9 cellular contexts compared by ENCODE assay signal in the genomic region with DNA sequence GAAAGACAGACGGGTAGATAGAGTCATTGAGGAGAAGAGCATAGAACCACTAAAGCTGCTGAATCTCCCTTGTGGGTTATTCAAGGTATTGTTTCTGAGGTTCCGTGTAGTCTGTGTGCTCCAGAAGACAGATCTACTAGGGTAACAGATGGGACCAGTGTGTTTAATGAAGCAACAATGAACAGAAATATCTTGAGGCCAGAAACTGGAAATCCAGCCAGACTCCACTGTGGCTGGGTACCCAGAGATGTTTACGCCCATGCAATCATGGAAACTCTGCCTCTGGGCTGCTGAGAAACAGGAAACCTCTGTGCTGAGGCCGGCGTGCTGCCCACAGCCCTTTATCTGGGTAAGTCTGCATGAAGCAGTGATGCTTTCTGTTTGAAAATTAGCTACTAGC. TPM values are rescaled to one million over a fixed set of nuclear protein-coding genes. Genes with fewer than 3 reads are reported as not detected.
DNase-seq lines count a peak whose midpoint lies in the region; ATAC-seq, FAIRE-seq and TF ChIP-seq lines count a peak whose summit lies in the region.
"Had no signal": no experiment of that assay in that cellular context is flagged by ENCODE, and none has a peak within 500 bp of the region (broad histone marks: within the 10 kb centered on the region; RNA-seq: fewer than 3 reads in every experiment).

No MANE protein-coding gene starts in this region.

- DNase-seq in CD8-positive, alpha-beta memory T cell, result peak; percentile 17 to 73 (median 36)
- DNase-seq in UCSD-AML1 (lab: John Stamatoyannopoulos, UW; ENCODE audit: unreplicated experiment) (peak; percentile 73), GM12878 (ENCODE audit: low read depth, low spot score) (no peak), sigmoid colon (peak; percentile 71), esophagus squamous epithelium (lab: John Stamatoyannopoulos, UW) (no peak), kidney glomerular epithelial cell (lab: John Stamatoyannopoulos, UW) (no peak), NCI-H1048 (lab: John Stamatoyannopoulos, UW) (no peak)

- H2AFZ ChIP-seq in GM12878 (ENCODE audit: control insufficient read depth, low read depth, low read length), result no peak overlapping the region

- no peaks in the 10 kb centered on the region for H3K9me3 ChIP-seq in CD8-positive, alpha-beta memory T cell (ENCODE audit: low read length)
- H3K9me3 ChIP-seq in GM12878 (replicated peaks; ENCODE audit: control insufficient read depth, insufficient read depth, low read length), result no peaks in the 10 kb centered on the region
- no peaks in the 10 kb centered on the region for H3K9me3 ChIP-seq in sigmoid colon
- no peaks in the 10 kb centered on the region for H3K9me3 ChIP-seq in esophagus squamous epithelium

- no peak for TF ChIP-seq RAD21 in GM12878 (IDR thresholded peaks at IDR 0.05; ENCODE audit: insufficient read depth, low read depth, low read length)

- H3K4me3 ChIP-seq in CD8-positive, alpha-beta memory T cell (ENCODE audit: low read length), result peak overlapping the region; percentile 43
- H3K4me3 ChIP-seq in GM12878, result no peak overlapping the region
- no peak overlapping the region for H3K4me3 ChIP-seq in sigmoid colon
- no peak overlapping the region for H3K4me3 ChIP-seq in esophagus squamous epithelium

- H3K79me2 ChIP-seq in GM12878 (ENCODE audit: control insufficient read depth, insufficient read depth, low read length), result no peaks in the 10 kb centered on the region

- RAD21 ChIA-PET in GM12878 (lab: Charles Lee; ENCODE audit: unreplicated experiment), result interaction anchor here (2.3 kb wide), 1 partner anchor 38 kb away, joined by 7 read pairs; no protein-coding TSS in a partner anchor

- SMC1A ChIA-PET in GM12878 (lab: Charles Lee; ENCODE audit: uncharacterized antibody, unreplicated experiment), result interaction anchor here (1.3 kb wide), 1 partner anchor 18 kb away, joined by 3 read pairs; no protein-coding TSS in a partner anchor

- no TSS peak for BruUV-seq in GM12878 (replicated peaks; lab: Mats Ljungman, UMichigan)

- no peak overlapping the region for H3K4me2 ChIP-seq in GM12878 (ENCODE audit: control insufficient read depth, insufficient read depth)

- CTCF ChIA-PET in CD8-positive, alpha-beta memory T cell (lab: Charles Lee), result interaction anchor here (1.3 to 3.5 kb wide), 5 partner anchors 9 to 259 kb away, joined by 4 to 15 read pairs (median 7); partner anchors contain the start of genes DLST and PROX2
- CTCF ChIA-PET in GM12878 (lab: Yijun Ruan, JAX), result interaction anchor here (1.0 to 20.7 kb wide), 6 partner anchors 9 to 259 kb away, joined by 3 to 289 read pairs (median 8); no protein-coding TSS in a partner anchor

- no peaks in the 10 kb centered on the region for H3K36me3 ChIP-seq in CD8-positive, alpha-beta memory T cell (ENCODE audit: insufficient read depth, low read length)
- H3K36me3 ChIP-seq in GM12878 (ENCODE audit: control insufficient read depth in 2 of 2, insufficient read depth in 2 of 2, low read length in 1 of 2) (no peaks in the 10 kb centered on the region), sigmoid colon (no peaks in the 10 kb centered on the region), esophagus squamous epithelium (no peaks in the 10 kb centered on the region)

- no peak for TF ChIP-seq CTCF in GM12878 (IDR thresholded peaks at IDR 0.05 in 2 of 3, conservative IDR thresholded peaks at IDR 0.05 in 1 of 3; ENCODE audit: control insufficient read depth in 2 of 3, extremely low read depth in 1 of 3, insufficient read depth in 1 of 3, low read depth in 3 of 3, low read length in 3 of 3)
- TF ChIP-seq CTCF in sigmoid colon (IDR thresholded peaks at IDR 0.05), result no peak
- TF ChIP-seq CTCF in esophagus squamous epithelium (IDR thresholded peaks at IDR 0.05), result no peak

- WGBS in GM12878 (ENCODE audit: insufficient coverage, insufficient replicate concordance, low lambda C conversion rate, missing lambda C conversion rate), result under 1% methylated on average over 5 of the region's 5 CpGs
- WGBS in sigmoid colon, 2 donors, result 35 to 60% methylated on average over 5 of the region's 5 CpGs
- 30 to 36% methylated on average over 4 to 5 of the region's 5 CpGs for WGBS in esophagus squamous epithelium, 2 donors

- in situ Hi-C loops in GM12878 (cut with MboI), result no loop called here

- no peak overlapping the region for H3K27ac ChIP-seq in CD8-positive, alpha-beta memory T cell (ENCODE audit: low read depth, low read length)
- no peak overlapping the region for H3K27ac ChIP-seq in GM12878 (ENCODE audit: control insufficient read depth, insufficient read depth)
- peak overlapping the region in 1 of 4 donors; percentile 23 for H3K27ac ChIP-seq in sigmoid colon
- peak overlapping the region in 2 of 4 donors; percentile 5 to 15 for H3K27ac ChIP-seq in esophagus squamous epithelium

- H3K27ac Mint-ChIP-seq in CD8-positive, alpha-beta memory T cell, result peak overlapping the region; percentile 47 to 92 (median 64)

- POLR2A ChIA-PET in CD8-positive, alpha-beta memory T cell (lab: Charles Lee), result interaction anchor here (0.5 to 2.7 kb wide), 3 partner anchors 12 to 32 kb away, joined by 3 to 14 read pairs (median 4); partner anchors contain the start of gene DLST
- POLR2A ChIA-PET in GM12878 (lab: Charles Lee), result no interaction called here

- no peaks in the 10 kb centered on the region for H3K27me3 Mint-ChIP-seq in CD8-positive, alpha-beta memory T cell

- H3K4me1 Mint-ChIP-seq in CD8-positive, alpha-beta memory T cell, result peaks cover 22 to 27% (median 24%) of the 10 kb centered on the region in 3 donors

- no peak overlapping the region for H3K9ac ChIP-seq in GM12878 (ENCODE audit: control insufficient read depth, insufficient read depth, low read length)

- H3K27me3 ChIP-seq in CD8-positive, alpha-beta memory T cell (ENCODE audit: insufficient read depth, low read length, poor library complexity, severe bottlenecking), result no peaks in the 10 kb centered on the region
- H3K27me3 ChIP-seq in GM12878 (replicated peaks in 1 of 2; ENCODE audit: control insufficient read depth in 2 of 2, insufficient read depth in 2 of 2, low read length in 1 of 2) (no peaks in the 10 kb centered on the region; a peak in 1 of 4 replicates), sigmoid colon (no peaks in the 10 kb centered on the region), esophagus squamous epithelium (no peaks in the 10 kb centered on the region)

- ATAC-seq in GM12878, result peak; percentile 32; the same call in 1 of the 3 replicates
- ATAC-seq in GM21786 (IDR thresholded peaks at IDR 0.05; ENCODE audit: unreplicated experiment), result no peak

- intact Hi-C loops in GM12878 (cut with micrococcal nuclease; ENCODE audit: unreplicated experiment) (loop anchor here (10.0 kb wide), 1 partner anchor 427 kb away; no protein-coding TSS in a partner anchor), sigmoid colon (cut with DNase I) (no loop called here), esophagus squamous epithelium (cut with DNase I) (no loop called here)

- H3K36me3 Mint-ChIP-seq in CD8-positive, alpha-beta memory T cell, result no peaks in the 10 kb centered on the region

- no peaks in the 10 kb centered on the region for H3K9me3 Mint-ChIP-seq in CD8-positive, alpha-beta memory T cell

- TF ChIP-seq EP300 in GM12878 (IDR thresholded peaks at IDR 0.05; ENCODE audit: borderline replicate concordance in 1 of 2, control insufficient read depth in 1 of 2, low read depth in 2 of 2, low read length in 2 of 2) (no peak), sigmoid colon (IDR thresholded peaks at IDR 0.05) (no peak)

- TF ChIP-seq POLR2A in GM12878 (IDR thresholded peaks at IDR 0.05; ENCODE audit: low read depth, low read length) (no peak), sigmoid colon (IDR thresholded peaks at IDR 0.05) (no peak), esophagus squamous epithelium (IDR thresholded peaks at IDR 0.05) (no peak)

- peaks cover 15% of the 10 kb centered on the region for H3K4me1 ChIP-seq in CD8-positive, alpha-beta memory T cell (ENCODE audit: insufficient read depth, low read length)
- H3K4me1 ChIP-seq in GM12878 (ENCODE audit: control insufficient read depth, insufficient read depth, low read length) (no peaks in the 10 kb centered on the region), sigmoid colon (no peaks in the 10 kb centered on the region), esophagus squamous epithelium (no peaks in the 10 kb centered on the region)

- H3K4me3 Mint-ChIP-seq in CD8-positive, alpha-beta memory T cell, result peak overlapping the region in 6 of 7 donors; percentile 0 to 73 (median 57)

- no peaks in the 10 kb centered on the region for H4K20me1 ChIP-seq in GM12878 (ENCODE audit: control insufficient read depth, insufficient read depth)

- peak; percentile 18 for FAIRE-seq in GM12878 (lab: Jason Lieb, UNC)

RNA-seq across cellular contexts. Expression of gene PROX2, which starts 8.3 kb away (rescaled TPM):
- total RNA-seq in CD8-positive, alpha-beta memory T cell, result under 1 TPM; 0.24 to 0.33 TPM
- polyA plus RNA-seq in CD8-positive, alpha-beta memory T cell, result not detected
- total RNA-seq in GM12878 (2013; cell fraction: nucleolus; rRNA removed), result not detected in 2 replicates
- total RNA-seq in GM12878 (2014; rRNA removed), result 0.16 and 0.23 TPM in 2 replicates
- total RNA-seq in GM12878 (2014; rRNA removed; fragmentation: Illumina TruSeq; extraction: Trizol), result 0.27 and 0.37 TPM in 2 replicates
- total RNA-seq in GM12878 (2021), result 0.11 and 0.33 TPM in 2 replicates
- polyA plus RNA-seq in GM12878 (2011; ENCODE audit: low read depth), result 0.29 TPM
- polyA plus RNA-seq in GM12878 (2011; rRNA removed), result 0.03 and 0.11 TPM in 2 replicates
- polyA plus RNA-seq in GM12878 (2011; cell fraction: cytosol; rRNA removed), result not detected in 2 replicates
- 0.03 TPM in 1 of 2 replicates, not detected in the other for polyA plus RNA-seq in GM12878 (2011; cell fraction: nucleus; rRNA removed)
- 0.38 and 0.50 TPM in 2 replicates for polyA plus RNA-seq in GM12878 (2012)
- 0.16 TPM in 1 of 2 replicates, not detected in the other for polyA plus RNA-seq in GM12878 (2014; fragmentation: Illumina TruSeq; extraction: Trizol)
- under 1 TPM; 0.04 to 0.05 TPM for polyA plus RNA-seq in GM12878 (2014; fragmentation: Nextera tagmentation; extraction: Ambion mirVana)
- polyA plus RNA-seq in GM12878 (2014; rRNA removed), result 0.08 and 0.12 TPM in 2 replicates
- under 1 TPM; 0.28 to 0.42 TPM for polyA plus RNA-seq in GM12878 (2016; fragmentation: Nextera tagmentation; extraction: Ambion mirVana)
- not detected in 2 replicates for polyA minus RNA-seq in GM12878 (2011; rRNA and poly(A)+ RNA removed)
- not detected in 2 replicates for polyA minus RNA-seq in GM12878 (2011; cell fraction: cytosol; rRNA and poly(A)+ RNA removed)
- not detected in 2 replicates for polyA minus RNA-seq in GM12878 (2011; cell fraction: nucleus; rRNA and poly(A)+ RNA removed)
- total RNA-seq in sigmoid colon, result under 1 TPM in 1 of 4 donors, not detected in 3; 0.16 TPM
- polyA plus RNA-seq in sigmoid colon, result under 1 TPM in 1 of 3 donors, not detected in 2; 0.01 TPM
- not detected for total RNA-seq in esophagus squamous epithelium
- polyA plus RNA-seq: esophagus had no signal

RNA-seq across cellular contexts. Expression of gene DLST, which starts 14.0 kb away (rescaled TPM):
- total RNA-seq in CD8-positive, alpha-beta memory T cell, result 100 to 1,000 TPM; 160 to 161 TPM
- polyA plus RNA-seq in CD8-positive, alpha-beta memory T cell, result 8.8 TPM
- 115 and 132 TPM in 2 replicates for total RNA-seq in GM12878 (2013; cell fraction: nucleolus; rRNA removed)
- total RNA-seq in GM12878 (2014; rRNA removed) (64.7 and 67.0 TPM in 2 replicates), GM12878 (2014; rRNA removed; fragmentation: Illumina TruSeq; extraction: Trizol) (68.3 and 72.9 TPM in 2 replicates), GM12878 (2021) (118 and 126 TPM in 2 replicates), sigmoid colon (100 to 1,000 TPM in 1 of 4 donors, 10 to 100 TPM in 3; 68.6 to 114 (median 71.8) TPM), esophagus squamous epithelium (10 to 100 TPM; 54.9 to 87.0 (median 69.0) TPM)
- polyA plus RNA-seq in GM12878 (2011; ENCODE audit: low read depth), result 49.5 TPM
- polyA plus RNA-seq in GM12878 (2011; rRNA removed) (127 and 141 TPM in 2 replicates), GM12878 (2014; fragmentation: Illumina TruSeq; extraction: Trizol) (116 and 119 TPM in 2 replicates), GM12878 (2014; fragmentation: Nextera tagmentation; extraction: Ambion mirVana) (10 to 100 TPM in 1 of 2 experiments, 1 to 10 TPM in 1; 2.9 to 12.2 TPM), GM12878 (2014; rRNA removed) (113 and 116 TPM in 2 replicates), GM12878 (2016; fragmentation: Nextera tagmentation; extraction: Ambion mirVana) (10 to 100 TPM; 10.8 to 14.9 TPM), sigmoid colon (100 to 1,000 TPM in 2 of 3 donors, 10 to 100 TPM in 1; 66.1 to 114 (median 105) TPM)
- polyA plus RNA-seq in GM12878 (2011; cell fraction: cytosol; rRNA removed), result 189 and 215 TPM in 2 replicates
- 134 and 155 TPM in 2 replicates for polyA plus RNA-seq in GM12878 (2011; cell fraction: nucleus; rRNA removed)
- polyA plus RNA-seq in GM12878 (2012), result 68.5 and 77.5 TPM in 2 replicates
- 130 and 164 TPM in 2 replicates for polyA minus RNA-seq in GM12878 (2011; rRNA and poly(A)+ RNA removed)
- polyA minus RNA-seq in GM12878 (2011; cell fraction: cytosol; rRNA and poly(A)+ RNA removed), result 32.6 and 43.8 TPM in 2 replicates
- 40.4 and 50.0 TPM in 2 replicates for polyA minus RNA-seq in GM12878 (2011; cell fraction: nucleus; rRNA and poly(A)+ RNA removed)

RNA-seq across cellular contexts. Expression of gene RPS6KL1, which starts 55.4 kb away (rescaled TPM):
- total RNA-seq in CD8-positive, alpha-beta memory T cell, result 1 to 10 TPM; 4.8 to 5.0 TPM
- not detected for polyA plus RNA-seq in CD8-positive, alpha-beta memory T cell
- total RNA-seq in GM12878 (2013; cell fraction: nucleolus; rRNA removed), result 0.37 and 0.96 TPM in 2 replicates
- total RNA-seq in GM12878 (2014; rRNA removed) (3.5 and 4.7 TPM in 2 replicates), GM12878 (2014; rRNA removed; fragmentation: Illumina TruSeq; extraction: Trizol) (1.9 and 2.1 TPM in 2 replicates), GM12878 (2021) (2.8 and 4.2 TPM in 2 replicates), sigmoid colon (10 to 100 TPM in 1 of 4 donors, 1 to 10 TPM in 3; 4.6 to 11.1 (median 6.7) TPM), esophagus squamous epithelium (1 to 10 TPM in 3 of 4 donors, under 1 TPM in 1; 0.83 to 1.7 (median 1.3) TPM)
- 0.85 TPM for polyA plus RNA-seq in GM12878 (2011; ENCODE audit: low read depth)
- polyA plus RNA-seq in GM12878 (2011; rRNA removed) (0.04 and 0.14 TPM in 2 replicates), GM12878 (2014; fragmentation: Illumina TruSeq; extraction: Trizol) (0.54 and 2.1 TPM in 2 replicates), GM12878 (2014; fragmentation: Nextera tagmentation; extraction: Ambion mirVana) (under 1 TPM; 0.23 to 0.73 TPM), GM12878 (2014; rRNA removed) (3.4 and 4.2 TPM in 2 replicates), GM12878 (2016; fragmentation: Nextera tagmentation; extraction: Ambion mirVana) (1 to 10 TPM; 1.3 to 2.0 TPM), sigmoid colon (1 to 10 TPM; 1.8 to 4.0 (median 2.8) TPM)
- polyA plus RNA-seq in GM12878 (2011; cell fraction: cytosol; rRNA removed), result 0.07 and 0.08 TPM in 2 replicates
- 0.22 and 0.31 TPM in 2 replicates for polyA plus RNA-seq in GM12878 (2011; cell fraction: nucleus; rRNA removed)
- polyA plus RNA-seq in GM12878 (2012), result 2.6 and 2.9 TPM in 2 replicates
- 0.05 TPM in 1 of 2 replicates, not detected in the other for polyA minus RNA-seq in GM12878 (2011; rRNA and poly(A)+ RNA removed)
- polyA minus RNA-seq in GM12878 (2011; cell fraction: cytosol; rRNA and poly(A)+ RNA removed), result not detected in 2 replicates
- polyA minus RNA-seq in GM12878 (2011; cell fraction: nucleus; rRNA and poly(A)+ RNA removed), result 0.29 TPM in 1 of 2 replicates, not detected in the other

Comparison
In these comparisons a context has a peak if more than half of its experiments do, and no peak if none do; other contexts are left out.
1. DNase-seq: peak in CD8-positive, alpha-beta memory T cell (5 of 5), UCSD-AML1 (single experiment) and sigmoid colon (single experiment); none in GM12878 (single experiment), esophagus squamous epithelium (single experiment), kidney glomerular epithelial cell (single experiment) and NCI-H1048 (single experiment).